17 cellular contexts compared by ENCODE assay signal in genomic region chr2:58862234-58862633, GRCh38.
DNase-seq lines count a peak whose midpoint lies in the region; ATAC-seq and FAIRE-seq lines count a peak whose summit lies in the region.
"Had no signal": no experiment of that assay in that cellular context is flagged by ENCODE, and none has a peak within 500 bp of the region (broad histone marks: within the 10 kb centered on the region; RNA-seq: fewer than 3 reads in every experiment).

No MANE protein-coding gene starts in this region.

- DNase-seq in superior temporal gyrus (ENCODE audit: extremely low spot score), result peak; percentile 22
- no peak for DNase-seq in frontal cortex (ENCODE audit: low spot score in 2 of 2)
- DNase-seq in activated CD4-positive, alpha-beta T cell treated with anti-CD3 and anti-CD28 coated beads for 4 hours, result no peak
- no peak for DNase-seq in OCI-M2 (lab: John Stamatoyannopoulos, UW; ENCODE audit: unreplicated experiment)
- DNase-seq: activated CD4-positive, CD25-positive, alpha-beta regulatory T cell; activated naive CD4-positive, alpha-beta T cell treated with anti-CD3 and anti-CD28 coated beads, Interleukin-2, amount 50 U/mL, for 16 hours; activated T-cell treated with anti-CD3 and anti-CD28 coated beads for 4 hours; C1 segment of cervical spinal cord; effector CD4-positive, alpha-beta T cell; naive thymus-derived CD4-positive, alpha-beta T cell; NCI-H82; RPMI8226 had no signal

- peak; percentile 42 for ATAC-seq in GM19351 (IDR thresholded peaks at IDR 0.05; ENCODE audit: unreplicated experiment)
- ATAC-seq in HG02678 (IDR thresholded peaks at IDR 0.05; ENCODE audit: unreplicated experiment), result peak; percentile 48
- ATAC-seq in HG03378 (IDR thresholded peaks at IDR 0.05; ENCODE audit: unreplicated experiment), result peak; percentile 65
- ATAC-seq: naive thymus-derived CD4-positive, alpha-beta T cell had no signal

- FAIRE-seq in frontal cortex (lab: Jason Lieb, UNC), result no peak
- FAIRE-seq: bronchial epithelial cell, GM12892 had no signal
